In genomic region chr16:56588781-56589140, GRCh38 we compare ENCODE assay signal across 8 cellular contexts. TPM values are rescaled to one million over a fixed set of nuclear protein-coding genes. Genes with fewer than 3 reads are reported as not detected.
DNase-seq lines count a peak whose midpoint lies in the region; ATAC-seq and TF ChIP-seq lines count a peak whose summit lies in the region.
"Had no signal": no experiment of that assay in that cellular context is flagged by ENCODE, and none has a peak within 500 bp of the region (broad histone marks: within the 10 kb centered on the region; RNA-seq: fewer than 3 reads in every experiment).

No MANE protein-coding gene starts in this region.

- peak overlapping the region; percentile 38 for H3K4me3 ChIP-seq in iPS-18c (ENCODE audit: insufficient read depth, low read depth, low read length)
- H3K4me3 ChIP-seq: K562 had no signal

- DNase-seq in HFFc6 (no peak), SKM-1 (lab: John Stamatoyannopoulos, UW; ENCODE audit: unreplicated experiment) (no peak)
- DNase-seq in stimulated activated CD8-positive, alpha-beta memory T cell treated with anti-CD3 and anti-CD28 coated beads, Interleukin-4, amount 100 ng/mL, for 48 hours, result peak; percentile 24

- no peaks in the 10 kb centered on the region for H3K9me3 ChIP-seq in iPS-18c (ENCODE audit: control insufficient read depth, insufficient read depth, low read length)

- ATAC-seq in GM19463 (IDR thresholded peaks at IDR 0.05; ENCODE audit: unreplicated experiment) (no peak), GM18870 (IDR thresholded peaks at IDR 0.05; ENCODE audit: unreplicated experiment) (no peak)
- ATAC-seq: K562 had no signal

- peak overlapping the region; percentile 60 for H3K4me3 Mint-ChIP-seq in HFFc6
- H3K4me3 Mint-ChIP-seq in activated naive CD8-positive, alpha-beta T cell, result peak overlapping the region; percentile 90

- H3K4me1 Mint-ChIP-seq in HFFc6 (ENCODE audit: low read depth), result 0 out of 2 replicates have a peak, but pooled peaks cover 5% of the 10 kb centered on the region
- H3K4me1 Mint-ChIP-seq in activated naive CD8-positive, alpha-beta T cell (ENCODE audit: low read depth), result peaks cover 14% of the 10 kb centered on the region

- no peaks in the 10 kb centered on the region for H3K36me3 Mint-ChIP-seq in HFFc6 (ENCODE audit: low read depth)
- H3K36me3 Mint-ChIP-seq in activated naive CD8-positive, alpha-beta T cell, result no peaks in the 10 kb centered on the region

- peaks cover 46% of the 10 kb centered on the region for H3K27me3 Mint-ChIP-seq in HFFc6 (ENCODE audit: insufficient read depth)
- no peaks in the 10 kb centered on the region for H3K27me3 Mint-ChIP-seq in activated naive CD8-positive, alpha-beta T cell

- no peak overlapping the region for H3K27ac Mint-ChIP-seq in HFFc6
- H3K27ac Mint-ChIP-seq in activated naive CD8-positive, alpha-beta T cell, result no peak overlapping the region

- no peaks in the 10 kb centered on the region for H3K9me3 Mint-ChIP-seq in HFFc6
- H3K9me3 Mint-ChIP-seq in activated naive CD8-positive, alpha-beta T cell (ENCODE audit: low read depth), result no peaks in the 10 kb centered on the region

- no peak for TF ChIP-seq CTCF in HFFc6 (IDR thresholded peaks at IDR 0.05)

RNA-seq across cellular contexts. Expression of gene MT3, which starts 0.6 kb away (rescaled TPM):
- total RNA-seq in HFFc6 (2021; fragmentation: NEBNext Ultra II Directional; extraction: Animal tissue kit (Norgen Biotek cat#: 25700)), result not detected
- total RNA-seq: K562 had no signal

RNA-seq across cellular contexts. Expression of gene MT2A, which starts 19.6 kb away (rescaled TPM):
- 1,000 to 10,000 TPM in 3 of 6 experiments, 100 to 1,000 TPM in 3; 623 to 1,524 (median 1,044) TPM for total RNA-seq in HFFc6 (2021; fragmentation: NEBNext Ultra II Directional; extraction: Animal tissue kit (Norgen Biotek cat#: 25700))

RNA-seq across cellular contexts. Expression of gene MT4, which starts 23.9 kb away (rescaled TPM):
- not detected for total RNA-seq in HFFc6 (2021; fragmentation: NEBNext Ultra II Directional; extraction: Animal tissue kit (Norgen Biotek cat#: 25700))
- total RNA-seq: K562 had no signal

RNA-seq across cellular contexts. Expression of gene MT1E, which starts 36.8 kb away (rescaled TPM):
- 100 to 1,000 TPM; 192 to 469 (median 458) TPM for total RNA-seq in HFFc6 (2021; fragmentation: NEBNext Ultra II Directional; extraction: Animal tissue kit (Norgen Biotek cat#: 25700))

RNA-seq across cellular contexts. Expression of gene MT1M, which starts 43.7 kb away (rescaled TPM):
- under 1 TPM in 5 of 6 experiments, not detected in 1; 0.21 to 0.41 (median 0.28) TPM for total RNA-seq in HFFc6 (2021; fragmentation: NEBNext Ultra II Directional; extraction: Animal tissue kit (Norgen Biotek cat#: 25700))
- total RNA-seq: K562 had no signal
